In the genomic region with DNA sequence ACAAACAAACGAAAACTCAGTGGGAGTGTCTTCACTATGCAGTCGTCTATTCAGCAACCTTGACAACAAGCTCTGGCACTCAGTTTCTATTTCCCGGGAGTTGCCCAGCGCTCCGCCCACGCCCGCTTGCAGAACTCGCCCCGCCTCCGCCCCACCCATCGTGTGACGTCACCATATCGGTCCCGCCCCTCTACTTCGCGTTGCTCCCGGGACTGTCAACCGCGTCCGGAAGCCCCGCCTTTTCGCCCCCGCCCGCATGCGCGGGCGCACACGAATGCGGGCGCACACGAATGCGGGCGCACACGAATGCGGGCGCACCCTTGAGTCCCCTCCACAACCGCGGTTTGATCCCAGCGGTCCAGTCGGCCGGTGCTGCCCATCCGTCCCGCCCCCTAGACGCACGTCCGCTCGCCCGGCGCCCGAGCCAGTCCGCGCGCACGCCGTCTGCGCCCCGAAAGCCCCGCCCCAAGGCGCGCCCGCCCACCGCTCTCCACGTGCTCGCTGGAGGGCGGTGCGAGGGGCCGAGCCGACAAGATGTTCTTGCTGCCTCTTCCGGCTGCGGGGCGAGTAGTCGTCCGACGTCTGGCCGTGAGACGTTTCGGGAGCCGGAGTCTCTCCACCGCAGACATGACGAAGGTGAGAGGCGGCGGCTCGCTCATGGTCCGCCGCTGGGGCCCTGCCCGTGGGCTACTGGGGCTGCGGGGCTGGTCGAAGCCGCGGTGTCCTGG, we compare ENCODE assay signal across 8 cellular contexts. TPM values are rescaled to one million over a fixed set of nuclear protein-coding genes. Genes with fewer than 3 reads are reported as not detected.
DNase-seq lines count a peak whose midpoint lies in the region; ATAC-seq and TF ChIP-seq lines count a peak whose summit lies in the region.

LAP3 (plus strand) TSS at position 267 of the 728 bp plus-strand sequence; CDS start at position 535, 268 bp downstream.

- no peak for TF ChIP-seq CTCF in DND-41 (IDR thresholded peaks at IDR 0.05; ENCODE audit: borderline replicate concordance, extremely low read depth, low read length, poor library complexity, severe bottlenecking)

- peak within 1 kb of the TSS; percentile 90 to 97 (median 95) for H3K4me3 Mint-ChIP-seq in naive B cell
- peak within 1 kb of the TSS; percentile 85 for H3K4me3 Mint-ChIP-seq in stimulated activated memory B cell treated with anti-CD40 and anti-IgM and Interleukin-4, amounts not matched to agents 10 μg/mL and 1 μg/mL and 100 μg/mL, for 72 hours

- H3K4me1 ChIP-seq in DND-41 (ENCODE audit: insufficient read depth, low read length) (peaks cover 31% of the 10 kb centered on the region), Karpas-422 (ENCODE audit: low read length) (peaks cover 38% of the 10 kb centered on the region)

- no peaks in the 10 kb centered on the region for H3K9me2 ChIP-seq in Karpas-422 (replicated peaks; ENCODE audit: insufficient read depth, low read length)

- H3K27me3 ChIP-seq in DND-41 (ENCODE audit: insufficient read depth, low read length, poor library complexity) (no peaks in the 10 kb centered on the region), Karpas-422 (ENCODE audit: low read length) (no peaks in the 10 kb centered on the region)

- H3K9ac ChIP-seq in DND-41 (ENCODE audit: low read depth, low read length) (peak within 1 kb of the TSS; percentile 75), Karpas-422 (ENCODE audit: low read length) (peak within 1 kb of the TSS; percentile 98)

- H3K9me3 Mint-ChIP-seq in naive B cell: no peaks in the 10 kb centered on the region
- no peaks in the 10 kb centered on the region for H3K9me3 Mint-ChIP-seq in stimulated activated memory B cell treated with anti-CD40 and anti-IgM and Interleukin-4, amounts not matched to agents 10 μg/mL and 1 μg/mL and 100 μg/mL, for 72 hours

- ATAC-seq in DND-41 (ENCODE audit: insufficient read depth, low read depth) (peak; percentile 89), GM21825 (IDR thresholded peaks at IDR 0.05; ENCODE audit: unreplicated experiment) (peak; percentile 83), naive B cell (ENCODE audit: low read depth in 2 of 2) (peak; percentile 82 to 84)
- peak; percentile 97 for ATAC-seq in stimulated activated memory B cell treated with anti-CD40 and anti-IgM and Interleukin-4, amounts not matched to agents 10 μg/mL and 1 μg/mL and 100 μg/mL, for 72 hours

- peaks cover 0 to 6% of the 10 kb centered on the region in 2 donors for H3K36me3 Mint-ChIP-seq in naive B cell
- H3K36me3 Mint-ChIP-seq in stimulated activated memory B cell treated with anti-CD40 and anti-IgM and Interleukin-4, amounts not matched to agents 10 μg/mL and 1 μg/mL and 100 μg/mL, for 72 hours: peaks cover 12% of the 10 kb centered on the region

- peak within 1 kb of the TSS; percentile 74 for H3K27ac ChIP-seq in DND-41 (ENCODE audit: low read length)
- peak within 1 kb of the TSS; percentile 84 for H3K27ac ChIP-seq in Karpas-422 (ENCODE audit: low read length)

- peak within 1 kb of the TSS; percentile 94 to 99 (median 98) for H3K27ac Mint-ChIP-seq in naive B cell
- peak within 1 kb of the TSS; percentile 87 for H3K27ac Mint-ChIP-seq in stimulated activated memory B cell treated with anti-CD40 and anti-IgM and Interleukin-4, amounts not matched to agents 10 μg/mL and 1 μg/mL and 100 μg/mL, for 72 hours

- peaks cover 19 to 26% (median 25%) of the 10 kb centered on the region in 3 donors for H3K4me1 Mint-ChIP-seq in naive B cell
- peaks cover 33% of the 10 kb centered on the region for H3K4me1 Mint-ChIP-seq in stimulated activated memory B cell treated with anti-CD40 and anti-IgM and Interleukin-4, amounts not matched to agents 10 μg/mL and 1 μg/mL and 100 μg/mL, for 72 hours

- H2AFZ ChIP-seq in DND-41 (ENCODE audit: low read depth, low read length) (peak within 1 kb of the TSS; percentile 86), Karpas-422 (ENCODE audit: low read length) (0 out of 2 replicates have a peak within 1 kb of the TSS, but pooled peaks have one; percentile 66)

- H3K79me2 ChIP-seq in DND-41 (ENCODE audit: insufficient read depth, low read length): peaks cover 13% of the 10 kb centered on the region
- H3K79me2 ChIP-seq in Karpas-422 (ENCODE audit: low read length): peaks cover 43% of the 10 kb centered on the region

- H3K4me2 ChIP-seq in DND-41 (ENCODE audit: insufficient read depth, low read length): peak within 1 kb of the TSS; percentile 73
- peak within 1 kb of the TSS; percentile 89 for H3K4me2 ChIP-seq in Karpas-422 (ENCODE audit: low read depth, low read length, poor library complexity, severe bottlenecking)

- DNase-seq in DND-41: peak; percentile 97
- peak; percentile 98 for DNase-seq in Karpas-422
- DNase-seq in RKO (ENCODE audit: low spot score): peak; percentile 95
- peak; percentile 97 to 99 for DNase-seq in activated T-helper 1 cell treated with anti-CD3 and anti-CD28 coated beads, Interleukin-2, amount 50 U/mL, for 16 hours (ENCODE audit: low read depth in 1 of 2, low spot score in 1 of 2)
- peak; percentile 96 for DNase-seq in fibroblast of gingiva (ENCODE audit: low read depth)
- DNase-seq in naive B cell: peak; percentile 98

- H4K20me1 ChIP-seq in DND-41 (ENCODE audit: insufficient read depth, low read length) (no peaks in the 10 kb centered on the region), Karpas-422 (ENCODE audit: insufficient read depth, low read depth, low read length) (peaks cover 13% of the 10 kb centered on the region; the same call in 1 of the 2 replicates)

- no peaks in the 10 kb centered on the region for H3K9me3 ChIP-seq in DND-41 (ENCODE audit: insufficient read depth, low read length, severe bottlenecking)
- no peaks in the 10 kb centered on the region for H3K9me3 ChIP-seq in Karpas-422 (ENCODE audit: low read length)

- H3K36me3 ChIP-seq in DND-41 (ENCODE audit: insufficient read depth, low read length) (peaks cover 3% of the 10 kb centered on the region; the same call in 1 of the 2 replicates), Karpas-422 (ENCODE audit: insufficient read depth, low read length) (peaks cover 29% of the 10 kb centered on the region)

- H3K27me3 Mint-ChIP-seq in naive B cell: no peaks in the 10 kb centered on the region
- H3K27me3 Mint-ChIP-seq in stimulated activated memory B cell treated with anti-CD40 and anti-IgM and Interleukin-4, amounts not matched to agents 10 μg/mL and 1 μg/mL and 100 μg/mL, for 72 hours: no peaks in the 10 kb centered on the region

- peak within 1 kb of the TSS; percentile 48 to 59 for H3K4me3 ChIP-seq in DND-41 (ENCODE audit: low read depth in 1 of 2, low read length in 2 of 2)
- peak within 1 kb of the TSS; percentile 81 for H3K4me3 ChIP-seq in Karpas-422 (ENCODE audit: low read length)

RNA-seq across cellular contexts. Expression of gene LAP3, which starts in this region (rescaled TPM):
- total RNA-seq in Karpas-422 (2014; rRNA removed; shearing (Covaris generic); ENCODE audit: low replicate concordance): 141 and 146 TPM in 2 replicates
- polyA plus RNA-seq in naive B cell (ENCODE audit: low read depth in 6 of 6): 10 to 100 TPM; 33.4 to 54.5 (median 40.6) TPM

Comparison
In these comparisons a context has a peak if more than half of its experiments do, and no peak if none do; other contexts are left out.
1. Peak in every context shown above with its lines: DNase-seq, ATAC-seq, H3K4me3 ChIP-seq and H3K27ac ChIP-seq.